In the genomic region with DNA sequence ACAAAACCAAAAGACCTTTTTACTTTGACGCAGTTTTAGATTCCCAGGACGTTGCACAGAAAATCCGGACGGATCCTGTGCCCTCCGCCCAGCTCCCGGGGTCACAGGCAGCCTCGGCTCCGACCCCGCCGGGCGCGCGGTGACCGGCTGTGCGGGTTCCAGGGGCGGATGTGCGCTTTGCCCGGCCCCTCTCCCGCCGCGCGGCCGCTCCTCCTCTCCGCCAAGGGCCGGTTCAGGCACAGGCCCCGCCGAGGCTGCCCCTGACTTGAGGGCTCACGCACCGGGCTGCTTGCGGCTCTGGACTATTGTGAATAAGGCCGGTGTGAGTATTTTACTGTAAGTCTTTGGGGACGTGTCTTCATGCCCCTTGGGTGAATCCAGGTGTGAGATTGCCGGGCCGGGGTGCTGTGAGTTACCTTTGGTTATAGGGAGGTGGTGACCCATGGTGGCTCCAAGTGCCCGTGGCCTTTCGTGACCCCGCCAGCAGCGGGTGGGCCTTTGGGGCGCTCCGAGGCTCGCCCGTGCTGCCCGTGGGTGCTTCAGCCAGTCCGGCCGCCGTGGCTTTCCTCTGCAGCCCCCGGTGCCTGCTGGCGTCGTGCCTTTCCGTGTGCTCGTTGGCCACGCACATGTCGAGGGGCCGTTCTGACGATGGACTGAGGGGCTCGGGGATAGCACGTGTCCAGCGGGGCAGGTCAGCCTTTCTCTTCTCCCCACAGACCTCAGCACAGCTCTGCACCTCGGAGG, we compare ENCODE assay signal across 1 cellular context.
TF ChIP-seq lines count a peak whose summit lies in the region.

No MANE protein-coding gene starts in this region.

TF ChIP-seq in IMR-90, 13 proteins besides CTCF, POLR2A, EP300 and RAD21 (continued from another document):
- TF ChIP-seq MAFK (IDR thresholded peaks at IDR 0.05; ENCODE audit: low read depth, low read length): no peak
- no peak for TF ChIP-seq CEBPB (IDR thresholded peaks at IDR 0.05; ENCODE audit: low read depth, low read length)
- TF ChIP-seq BHLHE40 (IDR thresholded peaks at IDR 0.05; ENCODE audit: low read depth, low read length): no peak
- TF ChIP-seq, protein P1, sequence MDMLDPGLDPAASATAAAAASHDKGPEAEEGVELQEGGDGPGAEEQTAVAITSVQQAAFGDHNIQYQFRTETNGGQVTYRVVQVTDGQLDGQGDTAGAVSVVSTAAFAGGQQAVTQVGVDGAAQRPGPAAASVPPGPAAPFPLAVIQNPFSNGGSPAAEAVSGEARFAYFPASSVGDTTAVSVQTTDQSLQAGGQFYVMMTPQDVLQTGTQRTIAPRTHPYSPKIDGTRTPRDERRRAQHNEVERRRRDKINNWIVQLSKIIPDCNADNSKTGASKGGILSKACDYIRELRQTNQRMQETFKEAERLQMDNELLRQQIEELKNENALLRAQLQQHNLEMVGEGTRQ (IDR thresholded peaks at IDR 0.05; ENCODE audit: low read depth, low read length): no peak
- no peak for TF ChIP-seq FOS (IDR thresholded peaks at IDR 0.05; ENCODE audit: low read depth, low read length)
- no peak for TF ChIP-seq CHD1 (IDR thresholded peaks at IDR 0.05; ENCODE audit: low read depth, low read length)
- TF ChIP-seq NFE2L2 (IDR thresholded peaks at IDR 0.05; ENCODE audit: low read depth, low read length): no peak
TF ChIP-seq in IMR-90: peak in this region for 0.
